11 cellular contexts compared by ENCODE assay signal in the genomic region with DNA sequence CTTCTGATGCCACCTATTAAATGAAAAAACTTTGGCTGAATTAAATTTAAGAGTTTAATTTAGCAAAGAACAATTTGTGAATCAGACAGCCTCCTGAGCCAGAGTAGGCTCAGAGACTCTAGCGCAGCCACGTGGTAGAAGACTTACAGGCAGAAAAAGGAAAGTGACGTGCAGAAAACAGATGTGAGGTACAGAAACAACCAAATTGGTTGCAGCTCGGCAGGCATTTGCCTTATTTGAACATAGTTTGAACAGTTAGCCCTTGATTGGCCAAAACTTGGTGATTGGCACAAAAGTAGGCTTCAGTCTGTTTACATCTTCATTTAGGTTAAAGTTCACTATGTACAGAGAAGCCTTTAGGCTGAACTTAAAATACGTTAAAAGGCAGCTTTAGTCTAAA. TPM values are rescaled to one million over a fixed set of nuclear protein-coding genes. Genes with fewer than 3 reads are reported as not detected.
DNase-seq lines count a peak whose midpoint lies in the region; ATAC-seq and TF ChIP-seq lines count a peak whose summit lies in the region.
"Had no signal": no experiment of that assay in that cellular context is flagged by ENCODE, and none has a peak within 500 bp of the region (broad histone marks: within the 10 kb centered on the region; RNA-seq: fewer than 3 reads in every experiment).

No MANE protein-coding gene starts in this region.

- H2AFZ ChIP-seq in hepatocyte, result no peak overlapping the region

- H3K27ac ChIP-seq in hepatocyte, result no peak overlapping the region

- no peak overlapping the region for H3K4me2 ChIP-seq in hepatocyte

- H3K36me3 ChIP-seq in adipocyte (ENCODE audit: control insufficient read depth, insufficient read depth, low read length, severe bottlenecking) (no peaks in the 10 kb centered on the region), hepatocyte (replicated peaks; ENCODE audit: insufficient read depth, low read depth) (no peaks in the 10 kb centered on the region)

- H3K79me2 ChIP-seq in hepatocyte, result no peaks in the 10 kb centered on the region

- H3K4me3 ChIP-seq in adipocyte (ENCODE audit: low read length) (no peak overlapping the region), hepatocyte (no peak overlapping the region)
- H3K4me3 ChIP-seq: lung had no signal

- no peaks in the 10 kb centered on the region for H3K9me2 ChIP-seq in hepatocyte (replicated peaks; ENCODE audit: insufficient read depth)

- H3K27me3 Mint-ChIP-seq in stimulated activated naive CD8-positive, alpha-beta T cell treated with anti-CD3 and anti-CD28 coated beads, Interleukin-15, amount 100 ng/mL, for 72 hours, result no peaks in the 10 kb centered on the region
- H3K27me3 Mint-ChIP-seq: stimulated activated naive CD8-positive, alpha-beta T cell treated with anti-CD3 and anti-CD28 coated beads, Interleukin-15, Interleukin-2, amounts not matched to agents 100 ng/mL and 50 ng/mL, for 24 hours had no signal

- peak; percentile 50 for TF ChIP-seq CTCF in hepatocyte (IDR thresholded peaks at IDR 0.05; ENCODE audit: poor library complexity)

- 47% methylated on average over 5 of the region's 5 CpGs for WGBS in hepatocyte (ENCODE audit: low lambda C conversion rate, missing lambda C conversion rate)

- DNase-seq in HT-29 (ENCODE audit: low spot score) (peak; percentile 47), adipocyte (ENCODE audit: low read depth) (peak; percentile 82), hepatocyte (ENCODE audit: low spot score) (peak; percentile 55), NCI-H2107 (lab: John Stamatoyannopoulos, UW) (no peak), DMS53 treated with DMSO at 0.1 percent for 48 hours (lab: John Stamatoyannopoulos, UW; ENCODE audit: unreplicated experiment) (no peak)
- DNase-seq in stimulated activated naive CD8-positive, alpha-beta T cell treated with anti-CD3 and anti-CD28 coated beads, Interleukin-15, amount 100 ng/mL, for 72 hours, result peak; percentile 21 to 52
- no peak for DNase-seq in stimulated activated CD8-positive, alpha-beta memory T cell treated with anti-CD3 and anti-CD28 coated beads, Interleukin-4, amount 100 ng/mL, for 48 hours
- DNase-seq: NCI-H1436 treated with DMSO at 0.1 percent for 48 hours had no signal

- peaks cover 0 to 22% of the 10 kb centered on the region in 2 donors for H3K9me3 Mint-ChIP-seq in stimulated activated naive CD8-positive, alpha-beta T cell treated with anti-CD3 and anti-CD28 coated beads, Interleukin-15, amount 100 ng/mL, for 72 hours

- H3K4me3 Mint-ChIP-seq in stimulated activated naive CD8-positive, alpha-beta T cell treated with anti-CD3 and anti-CD28 coated beads, Interleukin-15, amount 100 ng/mL, for 72 hours, result no peak overlapping the region
- H3K4me3 Mint-ChIP-seq: stimulated activated naive CD8-positive, alpha-beta T cell treated with anti-CD3 and anti-CD28 coated beads, Interleukin-15, Interleukin-2, amounts not matched to agents 100 ng/mL and 50 ng/mL, for 24 hours had no signal

- H3K9me3 ChIP-seq in adipocyte (ENCODE audit: control insufficient read depth, low read length) (peaks cover 17% of the 10 kb centered on the region), hepatocyte (ENCODE audit: low read depth) (no peaks in the 10 kb centered on the region)

- H4K20me1 ChIP-seq in hepatocyte (ENCODE audit: insufficient read depth, poor library complexity, severe bottlenecking), result no peaks in the 10 kb centered on the region

- peak overlapping the region in 1 of 2 donors; percentile 78 for H3K27ac Mint-ChIP-seq in stimulated activated naive CD8-positive, alpha-beta T cell treated with anti-CD3 and anti-CD28 coated beads, Interleukin-15, amount 100 ng/mL, for 72 hours
- H3K27ac Mint-ChIP-seq: stimulated activated naive CD8-positive, alpha-beta T cell treated with anti-CD3 and anti-CD28 coated beads, Interleukin-15, Interleukin-2, amounts not matched to agents 100 ng/mL and 50 ng/mL, for 24 hours had no signal

- no peaks in the 10 kb centered on the region for H3K27me3 ChIP-seq in adipocyte (replicated peaks; ENCODE audit: control insufficient read depth, insufficient read depth, low read length)
- no peaks in the 10 kb centered on the region for H3K27me3 ChIP-seq in hepatocyte

- H3K4me1 ChIP-seq in adipocyte (ENCODE audit: control insufficient read depth, insufficient read depth, low read length) (no peaks in the 10 kb centered on the region), hepatocyte (ENCODE audit: insufficient read depth) (no peaks in the 10 kb centered on the region)

- peaks cover 15% of the 10 kb centered on the region for H3K4me1 Mint-ChIP-seq in stimulated activated naive CD8-positive, alpha-beta T cell treated with anti-CD3 and anti-CD28 coated beads, Interleukin-15, amount 100 ng/mL, for 72 hours

- ATAC-seq in stimulated activated naive CD8-positive, alpha-beta T cell treated with anti-CD3 and anti-CD28 coated beads, Interleukin-15, amount 100 ng/mL, for 72 hours, result peak; percentile 96
- no peak for ATAC-seq in GM21576 (IDR thresholded peaks at IDR 0.05; ENCODE audit: unreplicated experiment)

- peak overlapping the region; percentile 14 for H3K9ac ChIP-seq in adipocyte (ENCODE audit: low read length)

RNA-seq across cellular contexts. Expression of gene TCP10L, which starts 22.9 kb away (rescaled TPM):
- not detected in 2 replicates for total RNA-seq in HT-29 (2014; rRNA removed; shearing (Covaris generic))
- 0.40 TPM in 1 of 2 replicates, not detected in the other for total RNA-seq in hepatocyte
- 0.91 and 1.0 TPM in 2 replicates for polyA plus RNA-seq in hepatocyte

RNA-seq across cellular contexts. Expression of gene CFAP298, which starts 49.8 kb away (rescaled TPM):
- total RNA-seq in HT-29 (2014; rRNA removed; shearing (Covaris generic)), result 79.2 and 82.4 TPM in 2 replicates
- 32.6 and 35.7 TPM in 2 replicates for total RNA-seq in hepatocyte
- polyA plus RNA-seq in hepatocyte, result 60.1 and 61.8 TPM in 2 replicates

Comparison
In these comparisons a context has a peak if more than half of its experiments do, and no peak if none do; other contexts are left out.
1. DNase-seq: peak in HT-29 (single experiment), adipocyte (single experiment), hepatocyte (single experiment) and stimulated activated naive CD8-positive, alpha-beta T cell treated with anti-CD3 and anti-CD28 coated beads, Interleukin-15, amount 100 ng/mL, for 72 hours (2 of 2); none in NCI-H2107 (single experiment), DMS53 treated with DMSO at 0.1 percent for 48 hours (single experiment) and stimulated activated CD8-positive, alpha-beta memory T cell treated with anti-CD3 and anti-CD28 coated beads, Interleukin-4, amount 100 ng/mL, for 48 hours (single experiment).